In genomic region chr11:1779034-1779805, GRCh38 we compare ENCODE assay signal across 14 cellular contexts. TPM values are rescaled to one million over a fixed set of nuclear protein-coding genes. Genes with fewer than 3 reads are reported as not detected.
"Had no signal": no experiment of that assay in that cellular context is flagged by ENCODE, and none has a peak within 500 bp of the region (broad histone marks: within the 10 kb centered on the region; RNA-seq: fewer than 3 reads in every experiment).

No MANE protein-coding gene starts in this region.

- H3K4me3 ChIP-seq: breast epithelium, esophagus muscularis mucosa had no signal

- H3K4me1 ChIP-seq: breast epithelium had no signal

- H3K27ac Mint-ChIP-seq: activated naive CD8-positive, alpha-beta T cell treated with anti-CD3 and anti-CD28 coated beads, Interleukin-2, amount 10 ng/mL, durations not matched to agents 7 days and 5 days; nephron; type B pancreatic cell had no signal

- H3K36me3 Mint-ChIP-seq: activated naive CD8-positive, alpha-beta T cell treated with anti-CD3 and anti-CD28 coated beads, Interleukin-2, amount 10 ng/mL, durations not matched to agents 7 days and 5 days; type B pancreatic cell had no signal

- H3K4me3 Mint-ChIP-seq: activated naive CD8-positive, alpha-beta T cell treated with anti-CD3 and anti-CD28 coated beads, Interleukin-2, amount 10 ng/mL, durations not matched to agents 7 days and 5 days; nephron; type B pancreatic cell had no signal

- H3K36me3 ChIP-seq: breast epithelium, esophagus muscularis mucosa had no signal

- H3K9me3 Mint-ChIP-seq: activated naive CD8-positive, alpha-beta T cell treated with anti-CD3 and anti-CD28 coated beads, Interleukin-2, amount 10 ng/mL, durations not matched to agents 7 days and 5 days; type B pancreatic cell had no signal

- DNase-seq: activated CD4-positive, alpha-beta T cell treated with anti-CD3 and anti-CD28 coated beads, Interleukin-2, amount 50 U/mL, for 48 hours; activated CD4-positive, CD25-positive, alpha-beta regulatory T cell; activated naive CD8-positive, alpha-beta T cell treated with anti-CD3 and anti-CD28 coated beads, Interleukin-2, amount 10 ng/mL, durations not matched to agents 7 days and 5 days; activated T-cell treated with anti-CD3 and anti-CD28 coated beads, Interleukin-2, amount 50 U/mL, for 48 hours; hypothalamus; T-helper 2 cell had no signal

- H3K27ac ChIP-seq: breast epithelium, esophagus muscularis mucosa had no signal

- H3K27me3 ChIP-seq: breast epithelium had no signal

- H3K4me1 Mint-ChIP-seq: nephron had no signal

RNA-seq across cellular contexts. Expression of gene IFITM10, which starts 28.8 kb away (rescaled TPM):
- total RNA-seq: skeletal muscle tissue had no signal

RNA-seq across cellular contexts. Expression of gene SYT8, which starts 55.6 kb away (rescaled TPM):
- total RNA-seq: activated naive CD8-positive, alpha-beta T cell treated with anti-CD3 and anti-CD28 coated beads, Interleukin-2, amount 10 ng/mL, durations not matched to agents 7 days and 5 days; esophagus muscularis mucosa; fibroblast of villous mesenchyme; lung microvascular endothelial cell; skeletal muscle tissue had no signal

RNA-seq across cellular contexts. Expression of gene TNNI2, which starts 59.6 kb away (rescaled TPM):
- total RNA-seq: fibroblast of villous mesenchyme, lung microvascular endothelial cell, renal cortical epithelial cell had no signal
